Comparison of ENCODE assay signal across 8 cellular contexts in genomic region chr2:105037572-105038382, GRCh38. TPM values are rescaled to one million over a fixed set of nuclear protein-coding genes. Genes with fewer than 3 reads are reported as not detected.
DNase-seq lines count a peak whose midpoint lies in the region; ATAC-seq, FAIRE-seq and TF ChIP-seq lines count a peak whose summit lies in the region.

TSS of gene MRPS9 (plus strand) at chr2:105038069. CDS start at chr2:105038093, 24 bp downstream.

- no peaks in the 10 kb centered on the region for H3K27me3 ChIP-seq in HUES64 (ENCODE audit: insufficient read depth, low read length)
- H3K27me3 ChIP-seq in OCI-LY1 (ENCODE audit: insufficient read depth, low read length), result no peaks in the 10 kb centered on the region

- H3K36me3 Mint-ChIP-seq in Calu3 (ENCODE audit: insufficient read depth, unreplicated experiment) (peaks cover 18% of the 10 kb centered on the region), mesothelial cell of epicardium (no peaks in the 10 kb centered on the region)

- H3K27me3 Mint-ChIP-seq in Calu3 (ENCODE audit: unreplicated experiment), result no peaks in the 10 kb centered on the region
- H3K27me3 Mint-ChIP-seq in mesothelial cell of epicardium (ENCODE audit: low read depth), result no peaks in the 10 kb centered on the region

- H2AFZ ChIP-seq in OCI-LY1 (ENCODE audit: low read length), result peak within 1 kb of the TSS; percentile 73

- peak within 1 kb of the TSS; percentile 83 for H3K4me2 ChIP-seq in OCI-LY1 (ENCODE audit: low read length)

- no TSS peak for BruUV-seq in Calu3 (replicated peaks; lab: Mats Ljungman, UMichigan)

- H3K9me2 ChIP-seq in OCI-LY1 (ENCODE audit: low read depth, low read length), result no peaks in the 10 kb centered on the region

- ATAC-seq in GM21447 (IDR thresholded peaks at IDR 0.05; ENCODE audit: unreplicated experiment), result peak; percentile 100

- WGBS in HUES64, result under 1% methylated on average over 55 of the region's 55 CpGs

- H3K9me3 ChIP-seq in HUES64 (ENCODE audit: insufficient read depth, low read depth, low read length), result no peaks in the 10 kb centered on the region
- no peaks in the 10 kb centered on the region for H3K9me3 ChIP-seq in OCI-LY1 (ENCODE audit: low read length)

- intact Hi-C loops in Calu3 (cut with micrococcal nuclease; ENCODE audit: unreplicated experiment), result no loop called here

- H3K27ac ChIP-seq in HUES64 (ENCODE audit: low read depth, low read length), result peak within 1 kb of the TSS; percentile 96
- H3K27ac ChIP-seq in OCI-LY1 (ENCODE audit: low read depth, low read length, poor library complexity, severe bottlenecking), result no peak within 1 kb of the TSS

- H3K27ac Mint-ChIP-seq in Calu3 (ENCODE audit: unreplicated experiment) (peak within 1 kb of the TSS; percentile 77), mesothelial cell of epicardium (peak within 1 kb of the TSS; percentile 98)

- H3K9ac ChIP-seq in HUES64 (ENCODE audit: low read depth, low read length) (peak within 1 kb of the TSS; percentile 91), OCI-LY1 (ENCODE audit: low read length) (peak within 1 kb of the TSS; percentile 85)

- H3K4me3 ChIP-seq in HUES64 (ENCODE audit: low read length) (peak within 1 kb of the TSS; percentile 82), OCI-LY1 (ENCODE audit: low read depth, low read length, poor library complexity, severe bottlenecking) (peak within 1 kb of the TSS; percentile 86)

- peaks cover 37% of the 10 kb centered on the region for H3K79me2 ChIP-seq in OCI-LY1 (ENCODE audit: insufficient read depth, low read length)

- H3K4me1 Mint-ChIP-seq in Calu3 (ENCODE audit: low read depth, unreplicated experiment) (peaks cover 23% of the 10 kb centered on the region), mesothelial cell of epicardium (peaks cover 31% of the 10 kb centered on the region)

- peaks cover 38% of the 10 kb centered on the region for H3K4me1 ChIP-seq in HUES64 (ENCODE audit: insufficient read depth, low read length)
- H3K4me1 ChIP-seq in OCI-LY1 (ENCODE audit: insufficient read depth, low read length, severe bottlenecking), result peaks cover 37% of the 10 kb centered on the region

- CTCF ChIA-PET in Calu3 (lab: Charles Lee), result interaction anchor here (0.6 kb wide), 1 partner anchor 61 kb away, joined by 3 read pairs; no protein-coding TSS in a partner anchor

- H4K20me1 ChIP-seq in OCI-LY1 (ENCODE audit: insufficient read depth, low read length), result no peaks in the 10 kb centered on the region

- DNase-seq in Calu3 (peak; percentile 98), mesothelial cell of epicardium (ENCODE audit: low spot score in 2 of 2, unreplicated experiment in 2 of 2) (peak; percentile 95 to 98)
- peak; percentile 98 for DNase-seq in activated CD8-positive, alpha-beta memory T cell treated with anti-CD3 and anti-CD28 coated beads, Interleukin-2, amount 50 U/mL, for 4 hours
- peak; percentile 97 to 98 for DNase-seq in stimulated activated CD8-positive, alpha-beta memory T cell treated with anti-CD3 and anti-CD28 coated beads, Interleukin-15, amount 100 ng/mL, for 48 hours (ENCODE audit: low read depth in 2 of 2)

- H3K36me3 ChIP-seq in HUES64 (ENCODE audit: insufficient read depth, low read length) (no peaks in the 10 kb centered on the region), OCI-LY1 (ENCODE audit: insufficient read depth, low read length) (no peaks in the 10 kb centered on the region)

- FAIRE-seq in endometrium (lab: Jason Lieb, UNC), result peak; percentile 95

- H3K9me3 Mint-ChIP-seq in Calu3 (ENCODE audit: low read depth, unreplicated experiment) (no peaks in the 10 kb centered on the region), mesothelial cell of epicardium (no peaks in the 10 kb centered on the region)

- H3K4me3 Mint-ChIP-seq in Calu3 (ENCODE audit: low read depth, unreplicated experiment) (peak within 1 kb of the TSS; percentile 99), mesothelial cell of epicardium (peak within 1 kb of the TSS; percentile 94)

- H3F3A ChIP-seq in OCI-LY1 (ENCODE audit: insufficient read depth, low read length), result no peaks in the 10 kb centered on the region

- TF ChIP-seq CTCF in Calu3 (IDR thresholded peaks at IDR 0.05; ENCODE audit: unreplicated experiment) (no peak), OCI-LY1 (IDR thresholded peaks at IDR 0.05; ENCODE audit: low read length) (no peak), mesothelial cell of epicardium (IDR thresholded peaks at IDR 0.05; ENCODE audit: unreplicated experiment) (no peak)

RNA-seq across cellular contexts. Expression of gene MRPS9, which starts in this region (rescaled TPM):
- total RNA-seq in Calu3 (2022) (30.6 and 33.9 TPM in 2 replicates), mesothelial cell of epicardium (36.2 to 39.6 TPM (median 37.1 TPM) in 3 replicates)
- 60.3 TPM for polyA plus RNA-seq in HUES64 (2013, experiment 1 of 2)
- 63.4 TPM for polyA plus RNA-seq in HUES64 (2013, experiment 2 of 2)
